Comparison of ENCODE assay signal across 24 cellular contexts in genomic region chr9:134670851-134671281, GRCh38. TPM values are rescaled to one million over a fixed set of nuclear protein-coding genes. Genes with fewer than 3 reads are reported as not detected.
DNase-seq lines count a peak whose midpoint lies in the region; ATAC-seq, FAIRE-seq and TF ChIP-seq lines count a peak whose summit lies in the region.
"Had no signal": no experiment of that assay in that cellular context is flagged by ENCODE, and none has a peak within 500 bp of the region (broad histone marks: within the 10 kb centered on the region; RNA-seq: fewer than 3 reads in every experiment).

No MANE protein-coding gene starts in this region.

- H2BK120ac ChIP-seq in trophoblast cell (ENCODE audit: insufficient read depth, low read length, poor library complexity) = peak overlapping the region; percentile 23

- H3K4ac ChIP-seq in trophoblast cell (ENCODE audit: low read depth, low read length) = peak overlapping the region; percentile 28

- H3K9me3 ChIP-seq in right atrium auricular region = peaks cover 0 to 3% of the 10 kb centered on the region in 2 donors
- no peaks in the 10 kb centered on the region for H3K9me3 ChIP-seq in kidney (ENCODE audit: control insufficient read depth in 1 of 2, low read length in 2 of 2)
- peaks cover 3% of the 10 kb centered on the region for H3K9me3 ChIP-seq in trophoblast cell (ENCODE audit: insufficient read depth, low read depth, low read length)
- H3K9me3 ChIP-seq in CD4-positive, alpha-beta memory T cell (ENCODE audit: control insufficient read depth in 1 of 2, low read length in 2 of 2) = no peaks in the 10 kb centered on the region
- H3K9me3 ChIP-seq: neutrophil had no signal

- peak overlapping the region; percentile 27 for H3K14ac ChIP-seq in trophoblast cell (ENCODE audit: low read length)

- H3K4me1 ChIP-seq in right atrium auricular region (peaks cover 0 to 23% of the 10 kb centered on the region in 2 donors), kidney (ENCODE audit: control insufficient read depth in 1 of 2, insufficient read depth in 1 of 2, low read depth in 1 of 2, low read length in 2 of 2) (no peaks in the 10 kb centered on the region), trophoblast cell (ENCODE audit: control insufficient read depth in 1 of 2, insufficient read depth in 2 of 2, low read length in 2 of 2) (peaks cover 28 to 45% of the 10 kb centered on the region in 2 experiments)
- no peaks in the 10 kb centered on the region for H3K4me1 ChIP-seq in CD4-positive, alpha-beta memory T cell (ENCODE audit: insufficient read depth, low read length)

- no peak overlapping the region for H3K4me3 ChIP-seq in right atrium auricular region
- no peak overlapping the region for H3K4me3 ChIP-seq in kidney (ENCODE audit: low read length in 2 of 2)
- H3K4me3 ChIP-seq in trophoblast cell (ENCODE audit: low read depth, low read length) = no peak overlapping the region
- no peak overlapping the region for H3K4me3 ChIP-seq in CD4-positive, alpha-beta memory T cell (ENCODE audit: low read length in 2 of 2)
- H3K4me3 ChIP-seq: BLaER1, tibial nerve had no signal

- intact Hi-C loops in Right ventricle myocardium superior (cut with DNase I) (no loop called here), kidney (cut with DNase I) (no loop called here)
- intact Hi-C loops in CD4-positive, alpha-beta memory T cell (cut with micrococcal nuclease) = no loop called here

- no peaks in the 10 kb centered on the region for H3K36me3 Mint-ChIP-seq in CD4-positive, alpha-beta memory T cell
- H3K36me3 Mint-ChIP-seq in T-cell = no peaks in the 10 kb centered on the region
- H3K36me3 Mint-ChIP-seq: activated naive CD8-positive, alpha-beta T cell treated with anti-CD3 and anti-CD28 coated beads, Interleukin-2, amount 10 ng/mL, durations not matched to agents 7 days and 5 days had no signal

- H3K4me2 ChIP-seq in trophoblast cell (ENCODE audit: low read length) = no peak overlapping the region
- H3K4me2 ChIP-seq: BLaER1 had no signal

- H3K79me1 ChIP-seq in trophoblast cell (ENCODE audit: low read length) = peaks cover 15% of the 10 kb centered on the region

- H2AFZ ChIP-seq in trophoblast cell (ENCODE audit: insufficient read depth, low read length, poor library complexity) = no peak overlapping the region

- H3K27ac ChIP-seq in right atrium auricular region (no peak overlapping the region), kidney (ENCODE audit: low read depth in 2 of 2, low read length in 2 of 2) (no peak overlapping the region), trophoblast cell (ENCODE audit: low read depth, low read length) (peak overlapping the region; percentile 90)
- H3K27ac ChIP-seq in CD4-positive, alpha-beta memory T cell (ENCODE audit: low read depth, low read length) = no peak overlapping the region
- H3K27ac ChIP-seq: BLaER1, neutrophil had no signal

- peak overlapping the region; percentile 62 for H3K18ac ChIP-seq in trophoblast cell (ENCODE audit: low read length)

- ATAC-seq in Right ventricle myocardium superior (ENCODE audit: poor library complexity) (no peak), T-cell (replicated peaks in 1 of 4) (no peak)
- ATAC-seq: activated T-cell treated with anti-CD3 and anti-CD28 coated beads, Interleukin-2, amount 50 U/mL, for 72 hours; HepG2 had no signal

- H4K8ac ChIP-seq in trophoblast cell (ENCODE audit: low read depth, low read length) = peak overlapping the region; percentile 18

- CTCF ChIA-PET in CD4-positive, alpha-beta memory T cell (lab: Charles Lee; ENCODE audit: partially characterized antibody) = interaction anchor here (0.8 to 1.2 kb wide), 2 partner anchors 10 to 402 kb away, joined by 3 read pairs; no protein-coding TSS in a partner anchor
- CTCF ChIA-PET in T-cell (lab: Charles Lee) = no interaction called here

- H2BK5ac ChIP-seq in trophoblast cell (ENCODE audit: low read depth, low read length, poor library complexity) = peak overlapping the region; percentile 68

- peak overlapping the region; percentile 12 for H2BK12ac ChIP-seq in trophoblast cell (ENCODE audit: low read length)

- H4K91ac ChIP-seq in trophoblast cell (ENCODE audit: low read depth, low read length) = peak overlapping the region; percentile 79

- H3K4me3 Mint-ChIP-seq in CD4-positive, alpha-beta memory T cell = no peak overlapping the region
- no peak overlapping the region for H3K4me3 Mint-ChIP-seq in T-cell
- H3K4me3 Mint-ChIP-seq: activated B cell treated with CpG ODN at 0.5 μM for 24 hours; activated naive CD8-positive, alpha-beta T cell treated with anti-CD3 and anti-CD28 coated beads, Interleukin-2, amount 10 ng/mL, durations not matched to agents 7 days and 5 days; activated T-cell treated with anti-CD3 and anti-CD28 coated beads, Interleukin-2, amount 50 U/mL, for 72 hours had no signal

- POLR2A ChIA-PET in CD4-positive, alpha-beta memory T cell (lab: Charles Lee; ENCODE audit: partially characterized antibody) = no interaction called here
- POLR2A ChIA-PET in T-cell (lab: Charles Lee) = no interaction called here

- peaks cover 5% of the 10 kb centered on the region for H3K79me2 ChIP-seq in trophoblast cell (ENCODE audit: control insufficient read depth, insufficient read depth, low read length, poor library complexity)

- no peaks in the 10 kb centered on the region for H3K27me3 ChIP-seq in right atrium auricular region
- no peaks in the 10 kb centered on the region for H3K27me3 ChIP-seq in trophoblast cell (ENCODE audit: insufficient read depth, low read length)
- H3K27me3 ChIP-seq in CD4-positive, alpha-beta memory T cell (ENCODE audit: insufficient read depth, low read length) = no peaks in the 10 kb centered on the region
- H3K27me3 ChIP-seq: BLaER1, tibial nerve had no signal

- H3K23ac ChIP-seq in trophoblast cell (ENCODE audit: low read length) = no peak overlapping the region

- no peaks in the 10 kb centered on the region for H3K4me1 Mint-ChIP-seq in CD4-positive, alpha-beta memory T cell
- H3K4me1 Mint-ChIP-seq in T-cell = no peaks in the 10 kb centered on the region
- H3K4me1 Mint-ChIP-seq: activated B cell treated with CpG ODN at 0.5 μM for 24 hours; activated naive CD8-positive, alpha-beta T cell treated with anti-CD3 and anti-CD28 coated beads, Interleukin-2, amount 10 ng/mL, durations not matched to agents 7 days and 5 days had no signal

- TF ChIP-seq CTCF in right atrium auricular region (IDR thresholded peaks at IDR 0.05) (no peak), kidney (IDR thresholded peaks at IDR 0.05; ENCODE audit: borderline replicate concordance, extremely low read depth, insufficient read depth) (no peak)

- no peak overlapping the region for H3K27ac Mint-ChIP-seq in CD4-positive, alpha-beta memory T cell
- H3K27ac Mint-ChIP-seq in T-cell = no peak overlapping the region
- H3K27ac Mint-ChIP-seq: activated B cell treated with CpG ODN at 0.5 μM for 24 hours; activated naive CD8-positive, alpha-beta T cell treated with anti-CD3 and anti-CD28 coated beads, Interleukin-2, amount 10 ng/mL, durations not matched to agents 7 days and 5 days; activated T-cell treated with anti-CD3 and anti-CD28 coated beads, Interleukin-2, amount 50 U/mL, for 72 hours had no signal

- no peak overlapping the region for H3K9ac ChIP-seq in kidney (ENCODE audit: low read length in 2 of 2)
- no peak overlapping the region for H3K9ac ChIP-seq in trophoblast cell (ENCODE audit: low read length)
- H3K9ac ChIP-seq: BLaER1 had no signal

- no CpG with 5 or more reads among the region's 11 CpGs for WGBS in trophoblast cell (ENCODE audit: extremely low coverage, insufficient coverage, insufficient read length)

- peaks cover 6 to 8% of the 10 kb centered on the region in 2 donors for H3K27me3 Mint-ChIP-seq in CD4-positive, alpha-beta memory T cell
- H3K27me3 Mint-ChIP-seq in T-cell = peaks cover 13 to 15% of the 10 kb centered on the region in 2 donors

- peak overlapping the region; percentile 11 for H2AK5ac ChIP-seq in trophoblast cell (ENCODE audit: low read length)

- peak; percentile 24 for DNase-seq in Right ventricle myocardium superior
- no peak for DNase-seq in right atrium auricular region (ENCODE audit: low spot score)
- peak; percentile 51 for DNase-seq in kidney
- DNase-seq in trophoblast cell = no peak
- DNase-seq in SHP77 (lab: John Stamatoyannopoulos, UW) = no peak
- DNase-seq in CD4-positive, alpha-beta memory T cell = no peak
- DNase-seq in NCI-H2081 (lab: John Stamatoyannopoulos, UW) = no peak
- DNase-seq in T-cell = no peak
- DNase-seq: activated B cell treated with CpG ODN at 0.5 μM for 24 hours; activated naive CD8-positive, alpha-beta T cell treated with anti-CD3 and anti-CD28 coated beads, Interleukin-2, amount 10 ng/mL, durations not matched to agents 7 days and 5 days; activated T-cell treated with anti-CD3 and anti-CD28 coated beads, Interleukin-2, amount 50 U/mL, for 72 hours; foreskin fibroblast; hippocampal formation; midbrain; NCI-H1436 treated with DMSO at 0.1 percent for 48 hours; NCI-H2171; NCI-H69; stimulated activated naive CD4-positive, alpha-beta T cell had no signal

- H3K9me3 Mint-ChIP-seq in CD4-positive, alpha-beta memory T cell = peaks cover 0 to 15% (median 4%) of the 10 kb centered on the region in 8 donors
- H3K9me3 Mint-ChIP-seq in T-cell = peaks cover 4 to 13% (median 4%) of the 10 kb centered on the region in 3 donors
- H3K9me3 Mint-ChIP-seq: activated naive CD8-positive, alpha-beta T cell treated with anti-CD3 and anti-CD28 coated beads, Interleukin-2, amount 10 ng/mL, durations not matched to agents 7 days and 5 days had no signal

- H4K12ac ChIP-seq in trophoblast cell (ENCODE audit: low read depth, low read length) = no peak overlapping the region

- FAIRE-seq in kidney (lab: Jason Lieb, UNC) = no peak
- FAIRE-seq: A204.1, HepG2 had no signal

- H3K36me3 ChIP-seq in right atrium auricular region (no peaks in the 10 kb centered on the region), kidney (ENCODE audit: control insufficient read depth in 1 of 2, insufficient read depth in 2 of 2, low read length in 2 of 2) (no peaks in the 10 kb centered on the region), trophoblast cell (ENCODE audit: control insufficient read depth in 1 of 2, insufficient read depth in 2 of 2, low read length in 2 of 2) (peaks cover 14 to 24% of the 10 kb centered on the region in 2 experiments)
- no peaks in the 10 kb centered on the region for H3K36me3 ChIP-seq in CD4-positive, alpha-beta memory T cell (ENCODE audit: insufficient read depth, low read length)
- H3K36me3 ChIP-seq: neutrophil, tibial nerve had no signal

RNA-seq across cellular contexts. Expression of gene COL5A1, which starts 29.3 kb away (rescaled TPM):
- 12.7 TPM for total RNA-seq in Right ventricle myocardium superior
- 10 to 100 TPM; 10.9 to 22.0 TPM for total RNA-seq in right atrium auricular region
- total RNA-seq in kidney = 23.8 TPM
- 2.4 TPM for polyA plus RNA-seq in kidney (ENCODE audit: insufficient read depth, low read depth, low replicate concordance)
- polyA plus RNA-seq in trophoblast cell (2013) = 431 and 476 TPM in 2 replicates
- 1 to 10 TPM; 1.5 to 1.6 TPM for total RNA-seq in CD4-positive, alpha-beta memory T cell
- under 1 TPM in 1 of 2 donors, not detected in 1; 0.36 TPM for polyA plus RNA-seq in CD4-positive, alpha-beta memory T cell
- total RNA-seq in T-cell = 1 to 10 TPM in 4 of 5 donors, under 1 TPM in 1; 0.18 to 2.3 (median 1.7) TPM
- total RNA-seq: HepG2, SK-MEL-5 had no signal
- polyA plus RNA-seq: HepG2 had no signal

Comparison
In these comparisons a context has a peak if more than half of its experiments do, and no peak if none do; other contexts are left out.
1. DNase-seq: peak in Right ventricle myocardium superior (single experiment) and kidney (single experiment); none in right atrium auricular region (single experiment), trophoblast cell (0 of 2), SHP77 (0 of 2), CD4-positive, alpha-beta memory T cell (0 of 5), NCI-H2081 (0 of 2) and T-cell (0 of 34).